In genomic region chr4:154119317-154119716, GRCh38 we compare ENCODE assay signal across 1 cellular context.
TF ChIP-seq lines count a peak whose summit lies in the region.

No MANE protein-coding gene starts in this region.

TF ChIP-seq in HepG2, 621 proteins besides CTCF, POLR2A, EP300 and RAD21 (continued from another document):
- no peak for TF ChIP-seq HNRNPLL (IDR thresholded peaks at IDR 0.05; ENCODE audit: low read depth, low read length, poor library complexity, severe bottlenecking)
- TF ChIP-seq CHCHD3 (CRISPR knock-in tag; IDR thresholded peaks at IDR 0.05): no peak
- no peak for TF ChIP-seq KMT2A (CRISPR knock-in tag; IDR thresholded peaks at IDR 0.05)
- TF ChIP-seq ZHX1 (CRISPR knock-in tag; IDR thresholded peaks at IDR 0.05; ENCODE audit: low read depth): no peak
- no peak for TF ChIP-seq ZUFSP (CRISPR knock-in tag; IDR thresholded peaks at IDR 0.05; ENCODE audit: borderline replicate concordance)
- TF ChIP-seq PCBP1 (IDR thresholded peaks at IDR 0.05; ENCODE audit: borderline replicate concordance, low read depth, low read length): no peak
- no peak for TF ChIP-seq NFE2 (CRISPR knock-in tag; IDR thresholded peaks at IDR 0.05)
- TF ChIP-seq MEIS2 (CRISPR knock-in tag; IDR thresholded peaks at IDR 0.05): no peak
- no peak for TF ChIP-seq SMAD9 (CRISPR knock-in tag; IDR thresholded peaks at IDR 0.05)
- TF ChIP-seq ZFP91 (CRISPR knock-in tag; IDR thresholded peaks at IDR 0.05; ENCODE audit: borderline replicate concordance): no peak
